8 cellular contexts compared by ENCODE assay signal in the genomic region with DNA sequence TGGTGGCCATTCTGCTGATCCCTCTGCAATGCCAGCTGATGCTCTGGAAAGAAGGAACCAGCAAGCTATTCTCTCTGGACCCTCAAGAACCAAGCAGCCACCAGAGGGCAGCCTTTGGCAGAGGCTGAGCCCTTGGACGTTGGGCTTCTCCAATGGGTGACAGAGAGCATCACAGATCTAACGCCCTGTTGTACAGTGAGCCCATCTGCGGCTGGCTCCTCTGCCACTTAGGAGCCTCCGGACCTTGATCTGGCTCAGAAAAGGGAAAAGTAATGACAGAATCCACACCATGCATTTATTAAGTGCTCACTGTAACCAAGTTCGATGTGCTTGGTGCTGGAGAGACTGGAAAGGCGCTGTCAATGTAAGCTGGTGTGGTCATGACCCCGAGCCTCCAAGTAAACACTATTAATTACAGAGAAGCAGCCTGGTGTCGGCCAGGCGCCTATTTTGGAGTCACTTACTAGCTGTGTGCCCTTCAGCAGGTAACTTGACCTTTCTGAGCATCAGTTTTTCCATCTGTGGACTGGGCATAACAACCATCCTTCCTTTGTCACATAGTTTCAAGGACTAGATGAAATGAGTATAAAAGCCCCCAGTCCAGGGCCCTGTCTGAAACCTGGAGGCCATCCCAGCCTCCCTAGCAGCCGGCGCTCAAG. TPM values are rescaled to one million over a fixed set of nuclear protein-coding genes. Genes with fewer than 3 reads are reported as not detected.
DNase-seq lines count a peak whose midpoint lies in the region; ATAC-seq, FAIRE-seq and TF ChIP-seq lines count a peak whose summit lies in the region.

No MANE protein-coding gene starts in this region.

- WGBS in A549 (ENCODE audit: missing lambda C conversion rate): 53% methylated on average over 11 of the region's 11 CpGs

- no TSS peak for BruUV-seq in MCF 10A (replicated peaks; lab: Mats Ljungman, UMichigan)

- CTCF ChIA-PET in A549 (lab: Yijun Ruan, JAX) (interaction anchor here (0.6 to 9.9 kb wide), 48 partner anchors 9 to 383 kb away, joined by 3 to 253 read pairs (median 7); no protein-coding TSS in a partner anchor), MCF 10A (lab: Yijun Ruan, JAX) (interaction anchor here (0.6 to 8.6 kb wide), 27 partner anchors 10 to 980 kb away, joined by 3 to 180 read pairs (median 4); partner anchors contain the start of gene ECE1)

- H3K9me3 Mint-ChIP-seq in MCF 10A (ENCODE audit: unreplicated experiment) (no peaks in the 10 kb centered on the region), immature natural killer cell (no peaks in the 10 kb centered on the region)

- ATAC-seq in A549 (peak; percentile 92 to 96), GM19395 (IDR thresholded peaks at IDR 0.05; ENCODE audit: unreplicated experiment) (no peak)

- H3K4me1 Mint-ChIP-seq in MCF 10A (ENCODE audit: insufficient read depth, unreplicated experiment) (peaks cover 12% of the 10 kb centered on the region), immature natural killer cell (peaks cover 3 to 8% of the 10 kb centered on the region in 2 donors)

- H3K9me3 ChIP-seq in A549: no peaks in the 10 kb centered on the region

- DNase-seq in A549 (ENCODE audit: low read depth in 1 of 2, low spot score in 1 of 2): peak; percentile 55 to 85
- DNase-seq in H4 (ENCODE audit: low spot score): peak; percentile 74
- peak; percentile 91 for DNase-seq in NCI-H2227 treated with DMSO at 0.1 percent for 48 hours (lab: John Stamatoyannopoulos, UW)
- peak; percentile 87 for DNase-seq in MCF 10A (ENCODE audit: unreplicated experiment)
- DNase-seq in immature natural killer cell: peak; percentile 71 to 78 (median 73)
- DNase-seq in stimulated activated CD4-positive, alpha-beta T cell treated with anti-CD3 and anti-CD28 coated beads, Interleukin-15, amount 100 ng/mL, for 24 hours: peak; percentile 89

- TF ChIP-seq CTCF in A549 (IDR thresholded peaks at IDR 0.05): peak; percentile 74
- TF ChIP-seq CTCF in VCaP (conservative IDR thresholded peaks at IDR 0.05): peak; percentile 92
- peak; percentile 89 for TF ChIP-seq CTCF in MCF 10A (IDR thresholded peaks at IDR 0.05; ENCODE audit: unreplicated experiment)

- FAIRE-seq in A549 (lab: Jason Lieb, UNC): no peak

- H3K4me3 ChIP-seq in A549: no peak overlapping the region

- TF ChIP-seq EP300 in A549 (IDR thresholded peaks at IDR 0.05): no peak

- H3K36me3 Mint-ChIP-seq in MCF 10A (ENCODE audit: insufficient read depth, unreplicated experiment) (peaks cover 26% of the 10 kb centered on the region), immature natural killer cell (peaks cover 14 to 43% (median 18%) of the 10 kb centered on the region in 3 donors)

- POLR2A ChIA-PET in A549 (lab: Yijun Ruan, JAX) (interaction anchor here (0.7 to 1.8 kb wide), 2 partner anchors 69 to 113 kb away, joined by 3 to 5 read pairs; no protein-coding TSS in a partner anchor), MCF 10A (lab: Yijun Ruan, JAX) (interaction anchor here (1.5 to 2.2 kb wide), 3 partner anchors 90 to 113 kb away, joined by 4 to 14 read pairs (median 6); no protein-coding TSS in a partner anchor)

- H3K27me3 Mint-ChIP-seq in MCF 10A (ENCODE audit: insufficient read depth, unreplicated experiment): no peaks in the 10 kb centered on the region
- peaks cover 0 to 3% (median under 1%) of the 10 kb centered on the region in 3 donors for H3K27me3 Mint-ChIP-seq in immature natural killer cell (ENCODE audit: low read depth in 3 of 3)

- peaks cover 29% of the 10 kb centered on the region for H3K4me1 ChIP-seq in A549

- no peak overlapping the region for H3K4me2 ChIP-seq in A549

- TF ChIP-seq RAD21 in A549 (conservative IDR thresholded peaks at IDR 0.05 in 1 of 2, IDR thresholded peaks at IDR 0.05 in 1 of 2): peak; percentile 91 to 96

- intact Hi-C loops in MCF 10A (cut with micrococcal nuclease): loop anchor here (1.0 to 10.0 kb wide), 6 partner anchors 15 to 339 kb away; no protein-coding TSS in a partner anchor

- TF ChIP-seq POLR2A in A549 (IDR thresholded peaks at IDR 0.05; ENCODE audit: low read length): no peak

- H3K27ac ChIP-seq in A549 (peak overlapping the region; percentile 44 to 56; a peak in 5 of 6 replicates), VCaP (no peak overlapping the region)

- H3K27ac Mint-ChIP-seq in MCF 10A (ENCODE audit: low read depth, unreplicated experiment) (no peak overlapping the region), immature natural killer cell (peak overlapping the region in 1 of 6 donors; percentile 66)

- H3K4me3 Mint-ChIP-seq in MCF 10A (ENCODE audit: unreplicated experiment): no peak overlapping the region
- H3K4me3 Mint-ChIP-seq in immature natural killer cell: no peak overlapping the region

TF ChIP-seq in A549, 52 proteins besides CTCF, POLR2A, EP300 and RAD21:
- TF ChIP-seq FOSB (CRISPR knock-in tag; IDR thresholded peaks at IDR 0.05) (no peak), EHMT2 (IDR thresholded peaks at IDR 0.05; ENCODE audit: low read depth) (no peak), CHD2 (IDR thresholded peaks at IDR 0.05; ENCODE audit: low read length, partially characterized antibody) (no peak), MAFK (IDR thresholded peaks at IDR 0.05; ENCODE audit: partially characterized antibody) (no peak), SMC3 (IDR thresholded peaks at IDR 0.05) (peak; percentile 96), CBX8 (IDR thresholded peaks at IDR 0.05) (no peak), USF2 (IDR thresholded peaks at IDR 0.05) (no peak)
- TF ChIP-seq, protein P1, sequence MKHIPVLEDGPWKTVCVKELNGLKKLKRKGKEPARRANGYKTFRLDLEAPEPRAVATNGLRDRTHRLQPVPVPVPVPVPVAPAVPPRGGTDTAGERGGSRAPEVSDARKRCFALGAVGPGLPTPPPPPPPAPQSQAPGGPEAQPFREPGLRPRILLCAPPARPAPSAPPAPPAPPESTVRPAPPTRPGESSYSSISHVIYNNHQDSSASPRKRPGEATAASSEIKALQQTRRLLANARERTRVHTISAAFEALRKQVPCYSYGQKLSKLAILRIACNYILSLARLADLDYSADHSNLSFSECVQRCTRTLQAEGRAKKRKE (CRISPR knock-in tag; IDR thresholded peaks at IDR 0.05; ENCODE audit: low read depth): no peak

RNA-seq across cellular contexts. Expression of gene ECE1, which starts 34.9 kb away (rescaled TPM):
- polyA plus RNA-seq in A549 (2011; rRNA removed) (81.8 and 86.4 TPM in 2 replicates), A549 (2017; fragmentation: RNase III; extraction: RNeasy Plus Mini Kit Qiagen cat#74134 plus additional on column Dnase treatment) (40.5 to 53.2 TPM (median 45.7 TPM) in 3 replicates), immature natural killer cell (10 to 100 TPM in 1 of 3 donors, 1 to 10 TPM in 2; 3.3 to 24.7 (median 4.3) TPM)
- polyA plus RNA-seq in A549 (2012; cell fraction: cytosol; rRNA removed): 32.0 and 38.7 TPM in 2 replicates
- 55.8 and 74.0 TPM in 2 replicates for polyA plus RNA-seq in A549 (2012; cell fraction: nucleus; rRNA removed)
- 48.6 and 51.8 TPM in 2 replicates for polyA minus RNA-seq in A549 (2011; rRNA and poly(A)+ RNA removed)
- 55.2 and 64.7 TPM in 2 replicates for total RNA-seq in H4 (2014; rRNA removed; shearing (Covaris generic))
- total RNA-seq in MCF 10A (2022): 40.0 and 46.8 TPM in 2 replicates
